Comparison of ENCODE assay signal across 1 cellular context in the genomic region with DNA sequence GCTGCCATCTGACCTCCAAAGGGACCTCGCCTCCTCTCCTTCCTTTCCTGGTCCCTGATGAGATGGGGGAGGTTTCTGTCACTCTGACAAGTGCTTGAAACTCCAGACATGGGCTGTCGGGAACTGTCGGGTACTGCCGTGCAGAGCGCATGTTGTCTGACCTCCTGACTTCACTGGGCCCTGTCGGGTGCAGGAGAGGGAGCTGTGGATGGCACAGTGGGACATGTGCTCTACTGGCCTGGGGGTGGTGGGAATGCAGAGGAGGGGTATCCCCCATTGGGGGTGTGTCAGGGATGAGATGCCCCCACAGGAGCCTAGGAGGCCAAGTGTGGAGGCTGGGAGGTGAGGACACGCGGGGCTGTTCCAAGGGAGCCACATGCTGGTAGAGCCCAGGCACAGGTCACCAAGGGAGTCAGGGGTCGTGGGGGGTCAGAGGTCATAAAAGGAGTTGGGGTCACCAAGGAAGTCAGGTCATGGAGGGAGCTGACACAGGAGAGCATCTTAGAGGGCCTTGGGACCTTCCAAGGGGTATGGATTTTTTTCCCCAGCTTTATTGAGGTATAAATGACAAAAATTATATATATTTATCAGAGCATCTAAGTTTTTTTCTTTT.
A peak's percentile ranks its signal among the peaks of the same experiment; 100 is the strongest.
TF ChIP-seq lines count a peak whose summit lies in the region.

No MANE protein-coding gene starts in this region.

TF ChIP-seq in HepG2, 621 proteins besides CTCF, POLR2A, EP300 and RAD21 (continued from another document):
- TF ChIP-seq, protein P1, sequence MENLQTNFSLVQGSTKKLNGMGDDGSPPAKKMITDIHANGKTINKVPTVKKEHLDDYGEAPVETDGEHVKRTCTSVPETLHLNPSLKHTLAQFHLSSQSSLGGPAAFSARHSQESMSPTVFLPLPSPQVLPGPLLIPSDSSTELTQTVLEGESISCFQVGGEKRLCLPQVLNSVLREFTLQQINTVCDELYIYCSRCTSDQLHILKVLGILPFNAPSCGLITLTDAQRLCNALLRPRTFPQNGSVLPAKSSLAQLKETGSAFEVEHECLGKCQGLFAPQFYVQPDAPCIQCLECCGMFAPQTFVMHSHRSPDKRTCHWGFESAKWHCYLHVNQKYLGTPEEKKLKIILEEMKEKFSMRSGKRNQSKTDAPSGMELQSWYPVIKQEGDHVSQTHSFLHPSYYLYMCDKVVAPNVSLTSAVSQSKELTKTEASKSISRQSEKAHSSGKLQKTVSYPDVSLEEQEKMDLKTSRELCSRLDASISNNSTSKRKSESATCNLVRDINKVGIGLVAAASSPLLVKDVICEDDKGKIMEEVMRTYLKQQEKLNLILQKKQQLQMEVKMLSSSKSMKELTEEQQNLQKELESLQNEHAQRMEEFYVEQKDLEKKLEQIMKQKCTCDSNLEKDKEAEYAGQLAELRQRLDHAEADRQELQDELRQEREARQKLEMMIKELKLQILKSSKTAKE (CRISPR knock-in tag; IDR thresholded peaks at IDR 0.05; ENCODE audit: borderline replicate concordance), result no peak
- TF ChIP-seq ZNF501 (CRISPR knock-in tag; IDR thresholded peaks at IDR 0.05), result 0 out of 2 replicates have a peak, but pooled peaks have one; percentile 4
TF ChIP-seq in HepG2: peak in this region for 12.
